ENCODE assay signal across 8 cellular contexts in genomic region chr5:173972844-173973613, GRCh38. TPM values are rescaled to one million over a fixed set of nuclear protein-coding genes. Genes with fewer than 3 reads are reported as not detected.
DNase-seq lines count a peak whose midpoint lies in the region; ATAC-seq and TF ChIP-seq lines count a peak whose summit lies in the region.

No MANE protein-coding gene starts in this region.

- peaks cover 9 to 28% of the 10 kb centered on the region in 2 donors for H3K27me3 Mint-ChIP-seq in CD8-positive, alpha-beta memory T cell
- H3K27me3 Mint-ChIP-seq in glutamatergic neuron (ENCODE audit: unreplicated experiment) = peaks cover 5% of the 10 kb centered on the region

- H3K27ac ChIP-seq in CD8-positive, alpha-beta memory T cell (ENCODE audit: low read depth, low read length) = no peak overlapping the region
- H3K27ac ChIP-seq in SK-N-SH (ENCODE audit: low read depth in 2 of 2, low read length in 1 of 2) = no peak overlapping the region

- H3K9me3 ChIP-seq in CD8-positive, alpha-beta memory T cell (ENCODE audit: low read length) = no peaks in the 10 kb centered on the region
- no peaks in the 10 kb centered on the region for H3K9me3 ChIP-seq in Loucy (ENCODE audit: insufficient read depth, low read depth, low read length)
- no peaks in the 10 kb centered on the region for H3K9me3 ChIP-seq in SK-N-SH

- H3K4me2 ChIP-seq in Loucy (ENCODE audit: low read depth, low read length, poor library complexity, severe bottlenecking) = no peak overlapping the region
- peak overlapping the region; percentile 57; the same call in 1 of the 2 replicates for H3K4me2 ChIP-seq in SK-N-SH

- CTCF ChIA-PET in CD8-positive, alpha-beta memory T cell (lab: Charles Lee) = interaction anchor here (0.6 to 6.8 kb wide), 28 partner anchors 8 to 679 kb away, joined by 3 to 108 read pairs (median 4); partner anchors contain the start of genes BOD1 and CPEB4
- CTCF ChIA-PET in SK-N-SH (lab: Yijun Ruan, JAX) = interaction anchor here (0.6 to 6.7 kb wide), 61 partner anchors 9 to 644 kb away, joined by 3 to 162 read pairs (median 4); partner anchors contain the start of genes BOD1 and NSG2

- peak overlapping the region; percentile 63 for H3K4me3 ChIP-seq in CD8-positive, alpha-beta memory T cell (ENCODE audit: low read length)
- H3K4me3 ChIP-seq in Loucy (ENCODE audit: low read length, poor library complexity, severe bottlenecking) = no peak overlapping the region
- peak overlapping the region in 1 of 2 experiments; percentile 33; a peak in 2 of 4 replicates for H3K4me3 ChIP-seq in SK-N-SH (ENCODE audit: low read depth in 2 of 2, low read length in 1 of 2)

- TF ChIP-seq CTCF in Loucy (conservative IDR thresholded peaks at IDR 0.05; ENCODE audit: low read length) = peak; percentile 60
- peak; percentile 83 for TF ChIP-seq CTCF in SK-N-SH (IDR thresholded peaks at IDR 0.05)
- peak; percentile 90 for TF ChIP-seq CTCF in glutamatergic neuron (IDR thresholded peaks at IDR 0.05; ENCODE audit: partially characterized antibody, unreplicated experiment)
- TF ChIP-seq CTCF in omental fat pad (IDR thresholded peaks at IDR 0.05) = peak in 2 of 3 donors; percentile 80 to 86

- DNase-seq in CD8-positive, alpha-beta memory T cell = peak; percentile 56 to 81 (median 65)
- DNase-seq in SK-N-SH (peak; percentile 91), glutamatergic neuron (peak; percentile 86), omental fat pad (ENCODE audit: low spot score) (peak; percentile 78), superior temporal gyrus (ENCODE audit: extremely low spot score) (peak; percentile 95)
- peak; percentile 66 to 77 for DNase-seq in activated naive CD4-positive, alpha-beta T cell treated with anti-CD3 and anti-CD28 coated beads, Interleukin-2, amount 50 U/mL, for 72 hours (ENCODE audit: low spot score in 2 of 2)

- no peak for TF ChIP-seq EP300 in SK-N-SH (IDR thresholded peaks at IDR 0.05; ENCODE audit: borderline replicate concordance in 1 of 2, low read depth in 1 of 2, low read length in 1 of 2)

- peak overlapping the region; percentile 63 to 84 (median 76) for H3K4me3 Mint-ChIP-seq in CD8-positive, alpha-beta memory T cell
- H3K4me3 Mint-ChIP-seq in glutamatergic neuron (ENCODE audit: unreplicated experiment) = peak overlapping the region; percentile 88

- peak overlapping the region in 2 of 8 donors; percentile 46 to 83 for H3K27ac Mint-ChIP-seq in CD8-positive, alpha-beta memory T cell
- peak overlapping the region in 1 of 2 donors; percentile 83 for H3K27ac Mint-ChIP-seq in activated naive CD4-positive, alpha-beta T cell treated with anti-CD3 and anti-CD28 coated beads, Interleukin-2, amount 50 U/mL, for 72 hours
- peak overlapping the region; percentile 97 for H3K27ac Mint-ChIP-seq in glutamatergic neuron (ENCODE audit: unreplicated experiment)

- H3K9me2 ChIP-seq in Loucy (replicated peaks; ENCODE audit: low read depth, low read length) (no peaks in the 10 kb centered on the region), SK-N-SH (no peaks in the 10 kb centered on the region)

- H4K20me1 ChIP-seq in Loucy (ENCODE audit: insufficient read depth, low read length, poor library complexity, severe bottlenecking) (no peaks in the 10 kb centered on the region), SK-N-SH (ENCODE audit: insufficient read depth) (no peaks in the 10 kb centered on the region)

- ATAC-seq in GM21576 (IDR thresholded peaks at IDR 0.05; ENCODE audit: unreplicated experiment) (peak; percentile 50), omental fat pad (ENCODE audit: low FRiP score) (peak; percentile 89)
- peak; percentile 83 for ATAC-seq in activated naive CD4-positive, alpha-beta T cell treated with anti-CD3 and anti-CD28 coated beads, Interleukin-2, amount 50 U/mL, for 72 hours

- H3K4me1 Mint-ChIP-seq in CD8-positive, alpha-beta memory T cell = peaks cover 6 to 11% (median 10%) of the 10 kb centered on the region in 3 donors
- H3K4me1 Mint-ChIP-seq in glutamatergic neuron (ENCODE audit: low read depth, unreplicated experiment) = peaks cover 42% of the 10 kb centered on the region

- WGBS in SK-N-SH (ENCODE audit: low lambda C conversion rate) = 30% methylated on average over 24 of the region's 31 CpGs

- no peaks in the 10 kb centered on the region for H3K9me3 Mint-ChIP-seq in CD8-positive, alpha-beta memory T cell
- H3K9me3 Mint-ChIP-seq in activated naive CD4-positive, alpha-beta T cell treated with anti-CD3 and anti-CD28 coated beads, Interleukin-2, amount 50 U/mL, for 72 hours = no peaks in the 10 kb centered on the region
- peaks cover 17% of the 10 kb centered on the region for H3K9me3 Mint-ChIP-seq in glutamatergic neuron (ENCODE audit: unreplicated experiment)

- no peaks in the 10 kb centered on the region for H3F3A ChIP-seq in Loucy (ENCODE audit: low read depth)
- no peaks in the 10 kb centered on the region for H3F3A ChIP-seq in SK-N-SH (replicated peaks; ENCODE audit: insufficient read depth)

- TF ChIP-seq RAD21 in SK-N-SH (IDR thresholded peaks at IDR 0.05; ENCODE audit: low read length) = peak; percentile 96

- POLR2A ChIA-PET in CD8-positive, alpha-beta memory T cell (lab: Charles Lee) = interaction anchor here (0.6 to 0.8 kb wide), 2 partner anchors 55 to 357 kb away, joined by 3 to 5 read pairs; no protein-coding TSS in a partner anchor
- POLR2A ChIA-PET in SK-N-SH (lab: Yijun Ruan, JAX) = interaction anchor here (0.5 to 1.1 kb wide), 6 partner anchors 9 to 919 kb away, joined by 3 to 8 read pairs (median 3); partner anchors contain the start of genes BOD1 and CPEB4

- H3K9ac ChIP-seq in Loucy (ENCODE audit: low read depth, low read length, poor library complexity, severe bottlenecking) (no peak overlapping the region), SK-N-SH (no peak overlapping the region)

- H3K36me3 Mint-ChIP-seq in CD8-positive, alpha-beta memory T cell = no peaks in the 10 kb centered on the region
- H3K36me3 Mint-ChIP-seq in activated naive CD4-positive, alpha-beta T cell treated with anti-CD3 and anti-CD28 coated beads, Interleukin-2, amount 50 U/mL, for 72 hours = no peaks in the 10 kb centered on the region
- H3K36me3 Mint-ChIP-seq in glutamatergic neuron (ENCODE audit: unreplicated experiment) = no peaks in the 10 kb centered on the region

- H3K4me1 ChIP-seq in CD8-positive, alpha-beta memory T cell (ENCODE audit: insufficient read depth, low read length) = peaks cover 13% of the 10 kb centered on the region
- H3K4me1 ChIP-seq in Loucy (ENCODE audit: insufficient read depth, low read length, poor library complexity, severe bottlenecking) (no peaks in the 10 kb centered on the region), SK-N-SH (ENCODE audit: control insufficient read depth in 1 of 2, insufficient read depth in 2 of 2, low read depth in 1 of 2, low read length in 1 of 2) (peaks cover 0 to 8% of the 10 kb centered on the region in 2 experiments; a peak in 1 of 4 replicates)

- no peaks in the 10 kb centered on the region for H3K36me3 ChIP-seq in CD8-positive, alpha-beta memory T cell (ENCODE audit: insufficient read depth, low read length)
- no peaks in the 10 kb centered on the region for H3K36me3 ChIP-seq in Loucy (ENCODE audit: insufficient read depth, low read length)
- no peaks in the 10 kb centered on the region for H3K36me3 ChIP-seq in SK-N-SH (replicated peaks in 1 of 2; ENCODE audit: control insufficient read depth in 1 of 2, insufficient read depth in 2 of 2, low read length in 1 of 2)

- no peaks in the 10 kb centered on the region for H3K27me3 ChIP-seq in CD8-positive, alpha-beta memory T cell (ENCODE audit: insufficient read depth, low read length, poor library complexity, severe bottlenecking)
- H3K27me3 ChIP-seq in Loucy (ENCODE audit: insufficient read depth, low read length, poor library complexity, severe bottlenecking) = no peaks in the 10 kb centered on the region
- no peaks in the 10 kb centered on the region for H3K27me3 ChIP-seq in SK-N-SH (ENCODE audit: insufficient read depth)

- H3K79me2 ChIP-seq in Loucy (ENCODE audit: insufficient read depth, low read length) (no peaks in the 10 kb centered on the region), SK-N-SH (ENCODE audit: insufficient read depth) (no peaks in the 10 kb centered on the region)

- H2AFZ ChIP-seq in Loucy (ENCODE audit: low read length) (peak overlapping the region; percentile 60; the same call in 1 of the 2 replicates), SK-N-SH (ENCODE audit: low read depth) (no peak overlapping the region)

TF ChIP-seq in SK-N-SH, 30 proteins besides CTCF, POLR2A, EP300 and RAD21 (continues in another document):
- TF ChIP-seq TCF12 (IDR thresholded peaks at IDR 0.05) (no peak), SMC3 (IDR thresholded peaks at IDR 0.05; ENCODE audit: low read depth, low read length) (peak; percentile 96), MXI1 (IDR thresholded peaks at IDR 0.05; ENCODE audit: low read depth, low read length) (no peak), TEAD4 (IDR thresholded peaks at IDR 0.05; ENCODE audit: borderline replicate concordance, insufficient read depth) (no peak)

RNA-seq across cellular contexts. Expression of gene C5orf47, which starts 15.9 kb away (rescaled TPM):
- not detected for total RNA-seq in CD8-positive, alpha-beta memory T cell
- polyA plus RNA-seq in CD8-positive, alpha-beta memory T cell = not detected
- not detected in 2 replicates for polyA plus RNA-seq in SK-N-SH (2012; rRNA removed)
- not detected in 2 replicates for polyA plus RNA-seq in SK-N-SH (2012; cell fraction: cytosol; rRNA removed)
- polyA plus RNA-seq in SK-N-SH (2012; cell fraction: nucleus; rRNA removed) = not detected in 2 replicates
- not detected for total RNA-seq in activated naive CD4-positive, alpha-beta T cell treated with anti-CD3 and anti-CD28 coated beads, Interleukin-2, amount 50 U/mL, for 72 hours
- not detected for total RNA-seq in glutamatergic neuron (ENCODE audit: unreplicated experiment)
- under 1 TPM in 1 of 4 donors, not detected in 3; 0.19 TPM for total RNA-seq in omental fat pad
